18 cellular contexts compared by ENCODE assay signal in genomic region chr9:79800578-79800977, GRCh38.
"Had no signal": no experiment of that assay in that cellular context is flagged by ENCODE, and none has a peak within 500 bp of the region (broad histone marks: within the 10 kb centered on the region; RNA-seq: fewer than 3 reads in every experiment).

No MANE protein-coding gene starts in this region.

- H3K4me3 ChIP-seq: cardiac muscle cell, colonic mucosa, prostate gland, sigmoid colon, stomach had no signal

- ATAC-seq: activated T-cell treated with anti-CD3 and anti-CD28 coated beads, Interleukin-2, amount 50 U/mL, for 4 hours; naive thymus-derived CD8-positive, alpha-beta T cell had no signal

- H3K4me1 ChIP-seq: colonic mucosa, prostate gland had no signal

- H3K27me3 ChIP-seq: cardiac muscle cell, colonic mucosa, sigmoid colon, stomach had no signal

- H3K36me3 ChIP-seq: cardiac muscle cell, colonic mucosa, prostate gland, sigmoid colon, stomach had no signal

- H3K9me3 ChIP-seq: colonic mucosa, prostate gland, sigmoid colon, stomach had no signal

- DNase-seq: activated CD4-positive, alpha-beta memory T cell treated with anti-CD3 and anti-CD28 coated beads for 36 hours; activated CD4-positive, alpha-beta T cell treated with anti-CD3 and anti-CD28 coated beads for 1 hour; activated effector memory CD4-positive, alpha-beta T cell treated with anti-CD3 and anti-CD28 coated beads, Interleukin-2, amount 50 U/mL, for 16 hours; activated naive CD8-positive, alpha-beta T cell treated with anti-CD3 and anti-CD28 coated beads for 36 hours; activated T-cell treated with anti-CD3 and anti-CD28 coated beads, Interleukin-2, amount 50 U/mL, for 4 hours; colonic mucosa; effector CD4-positive, alpha-beta T cell; immature natural killer cell; left cardiac atrium; naive thymus-derived CD8-positive, alpha-beta T cell; sigmoid colon; stimulated activated CD4-positive, alpha-beta T cell treated with anti-CD3 and anti-CD28 coated beads, Interleukin-15, amount 100 ng/mL, for 24 hours; stimulated activated CD4-positive, alpha-beta T cell treated with anti-CD3 and anti-CD28 coated beads, Interleukin-4, amount 100 ng/mL, for 24 hours; stomach; SW 1271; T-helper 9 cell had no signal

- H3K27ac ChIP-seq: cardiac muscle cell, colonic mucosa, prostate gland, sigmoid colon, stomach had no signal
